13 cellular contexts compared by ENCODE assay signal in genomic region chr2:46257476-46257875, GRCh38. TPM values are rescaled to one million over a fixed set of nuclear protein-coding genes. Genes with fewer than 3 reads are reported as not detected.
A peak's percentile ranks its signal among the peaks of the same experiment; 100 is the strongest.
DNase-seq lines count a peak whose midpoint lies in the region; ATAC-seq and TF ChIP-seq lines count a peak whose summit lies in the region.
"Had no signal": no experiment of that assay in that cellular context is flagged by ENCODE, and none has a peak within 500 bp of the region (broad histone marks: within the 10 kb centered on the region; RNA-seq: fewer than 3 reads in every experiment).

No MANE protein-coding gene starts in this region.

- H3K27me3 ChIP-seq in SK-N-SH (ENCODE audit: insufficient read depth): no peaks in the 10 kb centered on the region
- H3K27me3 ChIP-seq: right lobe of liver had no signal

- no peak for ATAC-seq in GM18873 (IDR thresholded peaks at IDR 0.05; ENCODE audit: low FRiP score, unreplicated experiment)
- ATAC-seq: CD8-positive, alpha-beta T cell had no signal

- no peak for TF ChIP-seq EP300 in SK-N-SH (IDR thresholded peaks at IDR 0.05; ENCODE audit: borderline replicate concordance in 1 of 2, low read depth in 1 of 2, low read length in 1 of 2)

- H3K4me3 ChIP-seq in SK-N-SH (ENCODE audit: low read depth in 2 of 2, low read length in 1 of 2): no peak overlapping the region
- H3K4me3 ChIP-seq: right lobe of liver had no signal

- DNase-seq in DMS153 treated with DMSO at 0.1 percent for 48 hours (lab: John Stamatoyannopoulos, UW; ENCODE audit: unreplicated experiment): peak; percentile 95
- DNase-seq in NCI-H1436 treated with DMSO at 0.1 percent for 48 hours (lab: John Stamatoyannopoulos, UW): peak; percentile 98
- peak; percentile 53 for DNase-seq in SK-N-SH
- peak; percentile 87 for DNase-seq in iris pigment epithelial cell (ENCODE audit: low read depth)
- no peak for DNase-seq in T1000 (lab: John Stamatoyannopoulos, UW)
- no peak for DNase-seq in hepatic stellate cell (ENCODE audit: low spot score)
- DNase-seq in NOMO-1 treated with dmso at 0.1 percent for 144 hours (lab: John Stamatoyannopoulos, UW; ENCODE audit: unreplicated experiment): no peak
- DNase-seq: CD8-positive, alpha-beta T cell; H7; left cardiac atrium; NK-92 treated with Interleukin-12 subunit alpha and Interleukin-12 subunit beta, amount 100 ng/mL, for 24 hours had no signal

- no peak overlapping the region for H3K27ac ChIP-seq in SK-N-SH (ENCODE audit: low read depth in 2 of 2, low read length in 1 of 2)

- H3K4me1 ChIP-seq in SK-N-SH (ENCODE audit: control insufficient read depth in 1 of 2, insufficient read depth in 2 of 2, low read depth in 1 of 2, low read length in 1 of 2): peaks cover 3 to 23% of the 10 kb centered on the region in 2 experiments; a peak in 2 of 4 replicates

- no peak overlapping the region for H2AFZ ChIP-seq in SK-N-SH (ENCODE audit: low read depth)

- POLR2A ChIA-PET in SK-N-SH (lab: Yijun Ruan, JAX): no interaction called here

- H3K9ac ChIP-seq in SK-N-SH: no peak overlapping the region

- TF ChIP-seq CTCF in SK-N-SH (IDR thresholded peaks at IDR 0.05): no peak

- H3K79me2 ChIP-seq in SK-N-SH (ENCODE audit: insufficient read depth): no peaks in the 10 kb centered on the region

- TF ChIP-seq RAD21 in SK-N-SH (IDR thresholded peaks at IDR 0.05; ENCODE audit: low read length): no peak

- no peaks in the 10 kb centered on the region for H3K9me2 ChIP-seq in SK-N-SH

- no peaks in the 10 kb centered on the region for H3F3A ChIP-seq in SK-N-SH (replicated peaks; ENCODE audit: insufficient read depth)

- no peaks in the 10 kb centered on the region for H4K20me1 ChIP-seq in SK-N-SH (ENCODE audit: insufficient read depth)

- CTCF ChIA-PET in SK-N-SH (lab: Yijun Ruan, JAX): interaction anchor here (1.1 to 1.6 kb wide), 3 partner anchors 13 to 36 kb away, joined by 3 to 4 read pairs (median 4); no protein-coding TSS in a partner anchor

- no peaks in the 10 kb centered on the region for H3K9me3 ChIP-seq in SK-N-SH
- H3K9me3 ChIP-seq: right lobe of liver had no signal

- no peaks in the 10 kb centered on the region for H3K36me3 ChIP-seq in SK-N-SH (replicated peaks in 1 of 2; ENCODE audit: control insufficient read depth in 1 of 2, insufficient read depth in 2 of 2, low read length in 1 of 2)
- H3K36me3 ChIP-seq: right lobe of liver had no signal

- H3K4me2 ChIP-seq in SK-N-SH: no peak overlapping the region

- 53% methylated on average over 4 of the region's 4 CpGs for WGBS in SK-N-SH (ENCODE audit: low lambda C conversion rate)

TF ChIP-seq in SK-N-SH, 30 proteins besides CTCF, POLR2A, EP300 and RAD21:
- TF ChIP-seq NRF1 (IDR thresholded peaks at IDR 0.05; ENCODE audit: low read depth, low read length) (no peak), CHD2 (IDR thresholded peaks at IDR 0.05; ENCODE audit: low read length, partially characterized antibody) (no peak), ELF1 (IDR thresholded peaks at IDR 0.05) (no peak), FOXM1 (IDR thresholded peaks at IDR 0.05; ENCODE audit: low read depth) (no peak), MAX (IDR thresholded peaks at IDR 0.05; ENCODE audit: low read depth) (no peak), TCF12 (IDR thresholded peaks at IDR 0.05) (no peak), RXRA (IDR thresholded peaks at IDR 0.05; ENCODE audit: borderline replicate concordance, low read depth) (no peak)

RNA-seq across cellular contexts. Expression of gene EPAS1, which starts 39.7 kb away (rescaled TPM):
- 69.2 and 92.2 TPM in 2 replicates for polyA plus RNA-seq in SK-N-SH (2012; rRNA removed)
- polyA plus RNA-seq in SK-N-SH (2012; cell fraction: cytosol; rRNA removed): 66.4 and 74.6 TPM in 2 replicates
- 83.4 and 100 TPM in 2 replicates for polyA plus RNA-seq in SK-N-SH (2012; cell fraction: nucleus; rRNA removed)

Comparison
In these comparisons a context has a peak if more than half of its experiments do, and no peak if none do; other contexts are left out.
1. DNase-seq: peak in DMS153 treated with DMSO at 0.1 percent for 48 hours (single experiment), NCI-H1436 treated with DMSO at 0.1 percent for 48 hours (single experiment), SK-N-SH (single experiment) and iris pigment epithelial cell (single experiment); none in T1000 (single experiment), hepatic stellate cell (single experiment) and NOMO-1 treated with dmso at 0.1 percent for 144 hours (single experiment).